ENCODE assay signal across 7 cellular contexts in the genomic region with DNA sequence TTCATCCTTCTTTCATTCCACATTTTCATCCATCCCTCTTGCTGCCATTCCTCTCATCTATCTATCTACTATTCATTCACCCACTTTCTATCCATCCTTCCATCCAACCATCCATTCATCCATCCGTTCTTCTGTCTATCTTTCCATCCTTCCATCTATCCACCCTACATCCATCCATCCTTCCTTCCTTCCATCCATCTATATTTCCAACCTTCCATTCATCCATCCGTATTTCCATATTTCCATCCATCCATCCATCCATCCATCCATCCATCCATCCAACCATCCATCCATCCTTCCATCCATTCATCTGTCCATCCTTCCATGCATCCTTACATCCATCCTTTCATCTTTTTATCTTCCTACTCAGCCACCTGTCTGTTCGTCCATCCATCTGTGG. TPM values are rescaled to one million over a fixed set of nuclear protein-coding genes. Genes with fewer than 3 reads are reported as not detected.
"Had no signal": no experiment of that assay in that cellular context is flagged by ENCODE, and none has a peak within 500 bp of the region (broad histone marks: within the 10 kb centered on the region; RNA-seq: fewer than 3 reads in every experiment).

No MANE protein-coding gene starts in this region.

- FAIRE-seq: H54, HTR-8/SVneo had no signal

- H2AFZ ChIP-seq: GM23248 had no signal

- H3K27ac ChIP-seq: GM23248 had no signal

- H3K27ac Mint-ChIP-seq: IgD-negative memory B cell had no signal

- H3K36me3 ChIP-seq: HAP-1 had no signal

- H3K4me3 Mint-ChIP-seq: IgD-negative memory B cell had no signal

- H3K4me1 Mint-ChIP-seq: IgD-negative memory B cell had no signal

- H3K9ac ChIP-seq: GM23248 had no signal

- H3K4me3 ChIP-seq: GM23248, HAP-1 had no signal

- DNase-seq: GM23248, GOT3, KG1 had no signal

- H3K4me1 ChIP-seq: HAP-1 had no signal

RNA-seq across cellular contexts. Expression of gene SLC6A20, which starts 14.0 kb away (rescaled TPM):
- total RNA-seq: GM23248 had no signal
